Comparison of ENCODE assay signal across 19 cellular contexts in genomic region chr12:23337213-23337612, GRCh38.
DNase-seq lines count a peak whose midpoint lies in the region; ATAC-seq, FAIRE-seq and TF ChIP-seq lines count a peak whose summit lies in the region.
"Had no signal": no experiment of that assay in that cellular context is flagged by ENCODE, and none has a peak within 500 bp of the region (broad histone marks: within the 10 kb centered on the region; RNA-seq: fewer than 3 reads in every experiment).

No MANE protein-coding gene starts in this region.

- H3K4me2 ChIP-seq in Loucy (ENCODE audit: low read depth, low read length, poor library complexity, severe bottlenecking), result no peak overlapping the region
- no peak overlapping the region for H3K4me2 ChIP-seq in OCI-LY3 (ENCODE audit: low read length)
- no peak overlapping the region for H3K4me2 ChIP-seq in K562 (ENCODE audit: insufficient read depth, low read length)
- H3K4me2 ChIP-seq: BLaER1 treated with 17β-estradiol and CSF1 and Interleukin-3, amounts not matched to agents 10 nM and 100 nM; KMS-11 had no signal

- peak; percentile 28; the same call in 1 of the 2 replicates for TF ChIP-seq CTCF in A673 (conservative IDR thresholded peaks at IDR 0.05; ENCODE audit: low read depth, low read length)
- TF ChIP-seq CTCF in Loucy (conservative IDR thresholded peaks at IDR 0.05; ENCODE audit: low read length), result peak; percentile 28; the same call in 1 of the 2 replicates
- TF ChIP-seq CTCF in OCI-LY3 (IDR thresholded peaks at IDR 0.05; ENCODE audit: low read depth, low read length), result peak; percentile 68
- TF ChIP-seq CTCF in K562 (IDR thresholded peaks at IDR 0.05 in 2 of 3, conservative IDR thresholded peaks at IDR 0.05 in 1 of 3; ENCODE audit: insufficient read depth in 2 of 3, low read depth in 1 of 3, low read length in 3 of 3), result 0 out of 6 replicates have a peak, but pooled peaks of 1 of the 3 experiments have one; percentile 17
- no peak for TF ChIP-seq CTCF in Caco-2 (IDR thresholded peaks at IDR 0.05; ENCODE audit: insufficient read depth in 1 of 2, low read depth in 1 of 2, low read length in 1 of 2, severe bottlenecking in 1 of 2, unreplicated experiment in 1 of 2)

- no peaks in the 10 kb centered on the region for H3K9me3 Mint-ChIP-seq in Caco-2 (ENCODE audit: unreplicated experiment)

- no peak for FAIRE-seq in K562 (lab: Jason Lieb, UNC)
- FAIRE-seq: D721Med, GM12892, GM18507 had no signal

- in situ Hi-C loops in K562 (cut with MboI), result no loop called here

- no peaks in the 10 kb centered on the region for H3K9me1 ChIP-seq in K562 (ENCODE audit: control insufficient read depth, insufficient read depth, low read length)

- H3K36me3 ChIP-seq in A673 (ENCODE audit: insufficient read depth, low read length, poor library complexity, severe bottlenecking) (no peaks in the 10 kb centered on the region), Loucy (ENCODE audit: insufficient read depth, low read length) (no peaks in the 10 kb centered on the region), OCI-LY3 (replicated peaks; ENCODE audit: low read depth, low read length) (no peaks in the 10 kb centered on the region), K562 (ENCODE audit: control insufficient read depth, insufficient read depth, low read length) (no peaks in the 10 kb centered on the region), Caco-2 (ENCODE audit: control insufficient read depth, insufficient read depth, low read length) (no peaks in the 10 kb centered on the region)
- H3K36me3 ChIP-seq: BLaER1 treated with 17β-estradiol and CSF1 and Interleukin-3, amounts not matched to agents 10 nM and 100 nM had no signal

- H3K36me3 Mint-ChIP-seq in Caco-2 (ENCODE audit: insufficient read depth, unreplicated experiment), result no peaks in the 10 kb centered on the region
- H3K36me3 Mint-ChIP-seq: CD8-positive, alpha-beta T cell had no signal

- peak in 1 of 2 experiments; percentile 35; a peak in 2 of 4 replicates for TF ChIP-seq RAD21 in K562 (CRISPR knock-in tag; conservative IDR thresholded peaks at IDR 0.05 in 1 of 2, IDR thresholded peaks at IDR 0.05 in 1 of 2)

- BruUV-seq in A673 (replicated peaks; lab: Mats Ljungman, UMichigan) (no TSS peak), K562 (replicated peaks; lab: Mats Ljungman, UMichigan) (no TSS peak), Caco-2 (replicated peaks; lab: Mats Ljungman, UMichigan) (no TSS peak)

- H3K4me1 ChIP-seq in A673 (ENCODE audit: insufficient read depth, low read length, poor library complexity, severe bottlenecking), result no peaks in the 10 kb centered on the region
- no peaks in the 10 kb centered on the region for H3K4me1 ChIP-seq in Loucy (ENCODE audit: insufficient read depth, low read length, poor library complexity, severe bottlenecking)
- no peaks in the 10 kb centered on the region for H3K4me1 ChIP-seq in OCI-LY3 (ENCODE audit: low read length)
- no peaks in the 10 kb centered on the region for H3K4me1 ChIP-seq in K562 (replicated peaks in 1 of 2; ENCODE audit: control insufficient read depth in 2 of 2, insufficient read depth in 2 of 2, low read length in 2 of 2)
- H3K4me1 ChIP-seq in Caco-2, result no peaks in the 10 kb centered on the region
- H3K4me1 ChIP-seq: BLaER1 treated with 17β-estradiol and CSF1 and Interleukin-3, amounts not matched to agents 10 nM and 100 nM had no signal

- no peak overlapping the region for H3K4me3 ChIP-seq in A673 (ENCODE audit: low read depth, low read length, poor library complexity, severe bottlenecking)
- H3K4me3 ChIP-seq in Loucy (ENCODE audit: low read length, poor library complexity, severe bottlenecking), result no peak overlapping the region
- H3K4me3 ChIP-seq in OCI-LY3 (ENCODE audit: low read length), result no peak overlapping the region
- H3K4me3 ChIP-seq in K562, result no peak overlapping the region
- H3K4me3 ChIP-seq in Caco-2 (ENCODE audit: low read depth, low read length), result no peak overlapping the region
- H3K4me3 ChIP-seq: BLaER1 treated with 17β-estradiol and CSF1 and Interleukin-3, amounts not matched to agents 10 nM and 100 nM; GM23248 had no signal

- POLR2A ChIA-PET in A673 (lab: Charles Lee; ENCODE audit: low non-redundant PET) (no interaction called here), K562 (lab: Yijun Ruan, JAX) (no interaction called here), Caco-2 (lab: Charles Lee) (no interaction called here)

- H3K27me3 ChIP-seq in A673 (replicated peaks; ENCODE audit: insufficient read depth, low read depth, low read length, poor library complexity), result no peaks in the 10 kb centered on the region
- H3K27me3 ChIP-seq in Loucy (ENCODE audit: insufficient read depth, low read length, poor library complexity, severe bottlenecking), result no peaks in the 10 kb centered on the region
- H3K27me3 ChIP-seq in OCI-LY3 (ENCODE audit: low read depth, low read length), result 0 out of 2 replicates have a peak, but pooled peaks cover 11% of the 10 kb centered on the region
- H3K27me3 ChIP-seq in K562 (ENCODE audit: control insufficient read depth in 2 of 2, insufficient read depth in 2 of 2, low read length in 2 of 2), result no peaks in the 10 kb centered on the region
- no peaks in the 10 kb centered on the region for H3K27me3 ChIP-seq in Caco-2 (replicated peaks; ENCODE audit: control insufficient read depth, insufficient read depth, low read length)
- H3K27me3 ChIP-seq: BLaER1 treated with 17β-estradiol and CSF1 and Interleukin-3, amounts not matched to agents 10 nM and 100 nM had no signal

- ATAC-seq in K562, result peak; percentile 65
- ATAC-seq in GM21360 (IDR thresholded peaks at IDR 0.05; ENCODE audit: unreplicated experiment), result no peak
- ATAC-seq in GM21825 (IDR thresholded peaks at IDR 0.05; ENCODE audit: unreplicated experiment), result no peak
- ATAC-seq: CD8-positive, alpha-beta T cell had no signal

- H3K27ac Mint-ChIP-seq in Caco-2 (ENCODE audit: unreplicated experiment), result no peak overlapping the region
- H3K27ac Mint-ChIP-seq: B cell; CD8-positive, alpha-beta T cell had no signal

- H3K4me3 Mint-ChIP-seq in Caco-2 (ENCODE audit: unreplicated experiment), result no peak overlapping the region
- H3K4me3 Mint-ChIP-seq: B cell; CD8-positive, alpha-beta T cell had no signal

- no peak for TF ChIP-seq POLR2A in K562 (conservative IDR thresholded peaks at IDR 0.05)

- H3K4me1 Mint-ChIP-seq in Caco-2 (ENCODE audit: low read depth, unreplicated experiment), result no peaks in the 10 kb centered on the region
- H3K4me1 Mint-ChIP-seq: B cell had no signal

- H2AFZ ChIP-seq in Loucy (ENCODE audit: low read length), result no peak overlapping the region
- no peak overlapping the region for H2AFZ ChIP-seq in OCI-LY3 (ENCODE audit: low read depth, low read length)
- H2AFZ ChIP-seq in K562 (ENCODE audit: low read depth, low read length), result no peak overlapping the region
- H2AFZ ChIP-seq: GM23248 had no signal

- no peaks in the 10 kb centered on the region for H3K79me2 ChIP-seq in Loucy (ENCODE audit: insufficient read depth, low read length)
- no peaks in the 10 kb centered on the region for H3K79me2 ChIP-seq in OCI-LY3 (ENCODE audit: low read length)
- H3K79me2 ChIP-seq in K562 (ENCODE audit: control insufficient read depth, insufficient read depth, low read length), result no peaks in the 10 kb centered on the region

- H3K9ac ChIP-seq in Loucy (ENCODE audit: low read depth, low read length, poor library complexity, severe bottlenecking) (no peak overlapping the region), OCI-LY3 (ENCODE audit: low read length) (no peak overlapping the region), K562 (ENCODE audit: insufficient read depth in 1 of 2, low read depth in 2 of 2, low read length in 2 of 2) (no peak overlapping the region)
- H3K9ac ChIP-seq: BLaER1 treated with 17β-estradiol and CSF1 and Interleukin-3, amounts not matched to agents 10 nM and 100 nM; GM23248; KMS-11 had no signal

- TF ChIP-seq EP300 in K562 (IDR thresholded peaks at IDR 0.05; ENCODE audit: low read length), result no peak

- no peaks in the 10 kb centered on the region for H3F3A ChIP-seq in Loucy (ENCODE audit: low read depth)

- 56% methylated on average over 3 of the region's 3 CpGs for WGBS in K562 (ENCODE audit: insufficient coverage, low coverage, missing lambda C conversion rate)

- H3K9me3 ChIP-seq in A673 (ENCODE audit: low read depth, low read length, poor library complexity, severe bottlenecking) (no peaks in the 10 kb centered on the region), Loucy (ENCODE audit: insufficient read depth, low read depth, low read length) (no peaks in the 10 kb centered on the region), OCI-LY3 (ENCODE audit: insufficient read depth, low read length) (no peaks in the 10 kb centered on the region), K562 (replicated peaks; ENCODE audit: control insufficient read depth, insufficient read depth, low read depth, low read length) (no peaks in the 10 kb centered on the region), Caco-2 (no peaks in the 10 kb centered on the region; the same call in 1 of the 2 replicates)
- H3K9me3 ChIP-seq: BLaER1 treated with 17β-estradiol and CSF1 and Interleukin-3, amounts not matched to agents 10 nM and 100 nM had no signal

- H4K20me1 ChIP-seq in Loucy (ENCODE audit: insufficient read depth, low read length, poor library complexity, severe bottlenecking), result no peaks in the 10 kb centered on the region
- H4K20me1 ChIP-seq in OCI-LY3 (ENCODE audit: insufficient read depth, low read length), result no peaks in the 10 kb centered on the region
- no peaks in the 10 kb centered on the region for H4K20me1 ChIP-seq in K562 (replicated peaks; ENCODE audit: control insufficient read depth, insufficient read depth, low read length)
- H4K20me1 ChIP-seq: BLaER1 treated with 17β-estradiol and CSF1 and Interleukin-3, amounts not matched to agents 10 nM and 100 nM had no signal

- H3K9me2 ChIP-seq in Loucy (replicated peaks; ENCODE audit: low read depth, low read length), result no peaks in the 10 kb centered on the region

- CTCF ChIA-PET in A673 (lab: Charles Lee), result no interaction called here
- CTCF ChIA-PET in K562 (lab: Yijun Ruan, JAX; ENCODE audit: low intra/inter-chr PET ratio), result no interaction called here
- CTCF ChIA-PET in Caco-2 (lab: Charles Lee), result no interaction called here

- intact Hi-C loops in A673 (cut with micrococcal nuclease; ENCODE audit: unreplicated experiment) (no loop called here), K562 (cut with micrococcal nuclease) (no loop called here), Caco-2 (cut with micrococcal nuclease; ENCODE audit: unreplicated experiment) (no loop called here)

- H3K27ac ChIP-seq in A673 (ENCODE audit: low read depth, low read length, poor library complexity, severe bottlenecking) (no peak overlapping the region), OCI-LY3 (ENCODE audit: low read length) (no peak overlapping the region), K562 (ENCODE audit: extremely low read depth, low read depth, low read length) (no peak overlapping the region)
- H3K27ac ChIP-seq: BLaER1 treated with 17β-estradiol and CSF1 and Interleukin-3, amounts not matched to agents 10 nM and 100 nM; GM23248; KMS-11 had no signal

- DNase-seq in A673 (ENCODE audit: low spot score) (no peak), K562 (ENCODE audit: extremely low read depth in 1 of 4, low spot score in 3 of 4) (no peak), Caco-2 (no peak)
- DNase-seq: 8988T; CD8-positive, alpha-beta T cell; DMS79 treated with DMSO at 0.1 percent for 48 hours; EL; GM23248; HCEC 1CT had no signal

- peaks cover 11% of the 10 kb centered on the region for H3K27me3 Mint-ChIP-seq in Caco-2 (ENCODE audit: insufficient read depth, unreplicated experiment)
- H3K27me3 Mint-ChIP-seq: B cell had no signal

Comparison
In these comparisons a context has a peak if more than half of its experiments do, and no peak if none do; other contexts are left out.
1. CTCF ChIP-seq: peak in A673 (single experiment), Loucy (single experiment) and OCI-LY3 (single experiment); none in Caco-2 (0 of 2).